In the genomic region with DNA sequence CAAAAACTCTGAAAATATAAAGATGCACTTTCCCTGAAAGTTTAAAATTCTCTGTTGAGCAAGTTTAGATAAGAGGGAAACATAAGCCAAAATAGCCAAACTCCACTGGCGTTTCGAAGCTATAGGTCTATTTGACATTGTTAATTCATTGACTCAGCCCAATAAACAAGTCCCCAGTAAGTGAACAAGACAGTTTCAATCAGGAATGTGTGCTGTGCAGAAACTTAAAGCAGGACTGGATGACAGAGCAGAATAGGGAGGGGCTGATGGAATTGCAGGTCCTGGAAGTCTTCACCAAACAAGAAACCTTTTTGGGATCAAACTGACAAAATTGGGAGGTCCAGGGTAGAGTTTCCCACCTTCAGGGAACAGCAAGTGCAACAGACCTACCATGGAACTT, we compare ENCODE assay signal across 26 cellular contexts. TPM values are rescaled to one million over a fixed set of nuclear protein-coding genes. Genes with fewer than 3 reads are reported as not detected.
"Had no signal": no experiment of that assay in that cellular context is flagged by ENCODE, and none has a peak within 500 bp of the region (broad histone marks: within the 10 kb centered on the region; RNA-seq: fewer than 3 reads in every experiment).

No MANE protein-coding gene starts in this region.

- H3K27me3 ChIP-seq: brain microvascular endothelial cell, cardiac muscle cell had no signal

- H3K4me1 Mint-ChIP-seq: activated B cell treated with CpG ODN at 0.5 μM for 24 hours; activated CD4-positive, alpha-beta T cell treated with anti-CD3 and anti-CD28 coated beads, Interleukin-2, amount 10 ng/mL, durations not matched to agents 24 days and 14 days; activated T-helper 17 cell treated with anti-CD3 and anti-CD28 coated beads, Interleukin-2, amount 50 U/mL, for 72 hours; T-cell had no signal

- H3K4me3 Mint-ChIP-seq: activated B cell treated with CpG ODN at 0.5 μM for 24 hours; activated CD4-positive, alpha-beta T cell treated with anti-CD3 and anti-CD28 coated beads, Interleukin-2, amount 10 ng/mL, durations not matched to agents 24 days and 14 days; activated naive CD4-positive, alpha-beta T cell treated with anti-CD3 and anti-CD28 coated beads for 36 hours; activated naive CD8-positive, alpha-beta T cell; activated T-helper 17 cell treated with anti-CD3 and anti-CD28 coated beads, Interleukin-2, amount 50 U/mL, for 72 hours; T-cell had no signal

- ATAC-seq: activated T-helper 17 cell treated with anti-CD3 and anti-CD28 coated beads, Interleukin-2, amount 50 U/mL, for 72 hours; T-cell had no signal

- FAIRE-seq: TTC549 had no signal

- H3K27ac ChIP-seq: brain microvascular endothelial cell, cardiac muscle cell had no signal

- H3K27ac Mint-ChIP-seq: activated B cell treated with CpG ODN at 0.5 μM for 24 hours; activated CD4-positive, alpha-beta T cell treated with anti-CD3 and anti-CD28 coated beads, Interleukin-2, amount 10 ng/mL, durations not matched to agents 24 days and 14 days; activated naive CD4-positive, alpha-beta T cell treated with anti-CD3 and anti-CD28 coated beads for 36 hours; activated naive CD8-positive, alpha-beta T cell; activated T-helper 17 cell treated with anti-CD3 and anti-CD28 coated beads, Interleukin-2, amount 50 U/mL, for 72 hours; T-cell had no signal

- H3K36me3 ChIP-seq: brain microvascular endothelial cell, cardiac muscle cell had no signal

- H3K4me3 ChIP-seq: cardiac muscle cell had no signal

- H3K36me3 Mint-ChIP-seq: activated naive CD8-positive, alpha-beta T cell; T-cell had no signal

- H3K9me3 Mint-ChIP-seq: activated B cell treated with CpG ODN at 0.5 μM for 24 hours; activated CD4-positive, alpha-beta T cell treated with anti-CD3 and anti-CD28 coated beads, Interleukin-2, amount 10 ng/mL, durations not matched to agents 24 days and 14 days; activated naive CD4-positive, alpha-beta T cell treated with anti-CD3 and anti-CD28 coated beads for 36 hours; activated T-helper 17 cell treated with anti-CD3 and anti-CD28 coated beads, Interleukin-2, amount 50 U/mL, for 72 hours; T-cell had no signal

- DNase-seq: activated B cell treated with CpG ODN at 0.5 μM for 24 hours; activated CD4-positive, alpha-beta T cell treated with anti-CD3 and anti-CD28 coated beads for 1 hour; activated CD4-positive, alpha-beta T cell treated with anti-CD3 and anti-CD28 coated beads, Interleukin-2, amount 10 ng/mL, durations not matched to agents 24 days and 14 days; activated CD4-positive, alpha-beta T cell treated with anti-CD3 and anti-CD28 coated beads, Interleukin-2, amount 50 U/mL, for 48 hours; activated CD8-positive, alpha-beta memory T cell treated with anti-CD3 and anti-CD28 coated beads for 24 hours; activated gamma-delta T cell; activated naive CD4-positive, alpha-beta T cell treated with anti-CD3 and anti-CD28 coated beads for 36 hours; activated T-cell treated with anti-CD3 and anti-CD28 coated beads, Interleukin-2, amount 50 U/mL, for 48 hours; brain microvascular endothelial cell; MM.1S; NCI-H1105; NCI-H1436; NCI-H1694 treated with DMSO at 0.1 percent for 48 hours; NCI-H2029 treated with DMSO at 0.1 percent for 48 hours; NCI-H345; NCI-H510A; NCI-H69; SIG-M5; T-cell; T-helper 2 cell; T1000 had no signal

RNA-seq across cellular contexts. Expression of gene KDM4E, which starts 8.9 kb away (rescaled TPM):
- total RNA-seq: activated B cell treated with CpG ODN at 0.5 μM for 24 hours; activated CD4-positive, alpha-beta T cell treated with anti-CD3 and anti-CD28 coated beads, Interleukin-2, amount 10 ng/mL, durations not matched to agents 24 days and 14 days; activated naive CD4-positive, alpha-beta T cell treated with anti-CD3 and anti-CD28 coated beads for 36 hours; activated T-helper 17 cell treated with anti-CD3 and anti-CD28 coated beads, Interleukin-2, amount 50 U/mL, for 72 hours; cardiac muscle cell; T-cell had no signal
- polyA plus RNA-seq: adipose tissue, cardiac muscle cell had no signal

RNA-seq across cellular contexts. Expression of gene KDM4F, which starts 33.1 kb away (rescaled TPM):
- total RNA-seq: activated B cell treated with CpG ODN at 0.5 μM for 24 hours; activated CD4-positive, alpha-beta T cell treated with anti-CD3 and anti-CD28 coated beads, Interleukin-2, amount 10 ng/mL, durations not matched to agents 24 days and 14 days; activated naive CD4-positive, alpha-beta T cell treated with anti-CD3 and anti-CD28 coated beads for 36 hours; activated T-helper 17 cell treated with anti-CD3 and anti-CD28 coated beads, Interleukin-2, amount 50 U/mL, for 72 hours; cardiac muscle cell; T-cell had no signal
- polyA plus RNA-seq: adipose tissue, cardiac muscle cell had no signal
